Comparison of ENCODE assay signal across 10 cellular contexts in genomic region chr6:160028487-160029275, GRCh38. TPM values are rescaled to one million over a fixed set of nuclear protein-coding genes. Genes with fewer than 3 reads are reported as not detected.
DNase-seq lines count a peak whose midpoint lies in the region; ATAC-seq and TF ChIP-seq lines count a peak whose summit lies in the region.
"Had no signal": no experiment of that assay in that cellular context is flagged by ENCODE, and none has a peak within 500 bp of the region (broad histone marks: within the 10 kb centered on the region; RNA-seq: fewer than 3 reads in every experiment).

No MANE protein-coding gene starts in this region.

- no peak for DNase-seq in activated T-cell treated with anti-CD3 and anti-CD28 coated beads, Interleukin-2, amount 50 U/mL, for 4 hours
- no peak for DNase-seq in activated T-cell treated with anti-CD3 and anti-CD28 coated beads for 4 hours
- no peak for DNase-seq in choroid plexus epithelial cell (ENCODE audit: low read depth)
- DNase-seq in stimulated activated CD8-positive, alpha-beta memory T cell treated with anti-CD3 and anti-CD28 coated beads, Interleukin-4, amount 100 ng/mL, for 48 hours = peak; percentile 47
- DNase-seq in hypothalamus (lab: John Stamatoyannopoulos, UW) = no peak
- DNase-seq in GM23248 = no peak
- no peak for DNase-seq in cardiac septum (ENCODE audit: low spot score)
- DNase-seq: colonic mucosa, NCI-H446 treated with DMSO at 0.1 percent for 48 hours had no signal

- peak; percentile 45 for TF ChIP-seq CTCF in choroid plexus epithelial cell (conservative IDR thresholded peaks at IDR 0.05; ENCODE audit: low read depth, low read length)

- H3K36me3 ChIP-seq in GM23248 (ENCODE audit: low read depth) = no peaks in the 10 kb centered on the region; the same call in 1 of the 2 replicates

- H4K20me1 ChIP-seq in GM23248 (ENCODE audit: insufficient read depth) = no peaks in the 10 kb centered on the region

- H3K27me3 Mint-ChIP-seq in activated T-cell treated with anti-CD3 and anti-CD28 coated beads, Interleukin-2, amount 50 U/mL, for 4 hours (ENCODE audit: low read depth) = no peaks in the 10 kb centered on the region

- no peaks in the 10 kb centered on the region for H3K9me3 Mint-ChIP-seq in activated T-cell treated with anti-CD3 and anti-CD28 coated beads, Interleukin-2, amount 50 U/mL, for 4 hours

- H3K4me1 Mint-ChIP-seq in activated T-cell treated with anti-CD3 and anti-CD28 coated beads, Interleukin-2, amount 50 U/mL, for 4 hours (ENCODE audit: low read depth) = peaks cover 5% of the 10 kb centered on the region

- in situ Hi-C loops in GM23248 (cut with MboI) = no loop called here

- ATAC-seq in activated T-cell treated with anti-CD3 and anti-CD28 coated beads, Interleukin-2, amount 50 U/mL, for 4 hours = peak; percentile 37 to 59
- ATAC-seq in HG03457 (IDR thresholded peaks at IDR 0.05; ENCODE audit: unreplicated experiment) = peak; percentile 70

- H3K4me3 ChIP-seq in choroid plexus epithelial cell (ENCODE audit: low read depth, low read length) = no peak overlapping the region
- H3K4me3 ChIP-seq in GM23248 = no peak overlapping the region
- H3K4me3 ChIP-seq: colonic mucosa had no signal

- H3K4me2 ChIP-seq in GM23248 (ENCODE audit: unreplicated experiment) = no peak overlapping the region

- H3K9me2 ChIP-seq in GM23248 (ENCODE audit: insufficient read depth) = no peaks in the 10 kb centered on the region

- no peak overlapping the region for H2AFZ ChIP-seq in GM23248

- no peak overlapping the region for H3K9ac ChIP-seq in GM23248

- H3K27me3 ChIP-seq in GM23248 (replicated peaks; ENCODE audit: insufficient read depth) = no peaks in the 10 kb centered on the region
- H3K27me3 ChIP-seq: colonic mucosa had no signal

- 95 to 98% methylated on average over 8 of the region's 8 CpGs for WGBS in GM23248 (ENCODE audit: low coverage in 1 of 2, low lambda C conversion rate in 2 of 2, missing lambda C conversion rate in 2 of 2), 2 experiments

- H3K27ac ChIP-seq in GM23248 = no peak overlapping the region
- H3K27ac ChIP-seq: colonic mucosa had no signal

- peaks cover 58% of the 10 kb centered on the region for H3K36me3 Mint-ChIP-seq in activated T-cell treated with anti-CD3 and anti-CD28 coated beads, Interleukin-2, amount 50 U/mL, for 4 hours (ENCODE audit: insufficient read depth)

- no peaks in the 10 kb centered on the region for H3K79me2 ChIP-seq in GM23248 (ENCODE audit: insufficient read depth)

- H3K4me1 ChIP-seq in GM23248 (ENCODE audit: insufficient read depth) = peaks cover 18% of the 10 kb centered on the region
- H3K4me1 ChIP-seq: colonic mucosa had no signal

- intact Hi-C loops in cardiac septum (cut with DNase I) = loop anchor here (5.0 kb wide), 1 partner anchor 46 kb away; no protein-coding TSS in a partner anchor

- no peak overlapping the region for H3K4me3 Mint-ChIP-seq in activated T-cell treated with anti-CD3 and anti-CD28 coated beads, Interleukin-2, amount 50 U/mL, for 4 hours

- H3F3A ChIP-seq in GM23248 (ENCODE audit: insufficient read depth) = peaks cover 8% of the 10 kb centered on the region

- H3K9me3 ChIP-seq in GM23248 (ENCODE audit: low read depth) = no peaks in the 10 kb centered on the region
- H3K9me3 ChIP-seq: colonic mucosa had no signal

RNA-seq across cellular contexts. Expression of gene IGF2R, which starts 59.8 kb away (rescaled TPM):
- 10 to 100 TPM; 44.9 to 65.3 (median 58.2) TPM for total RNA-seq in activated T-cell treated with anti-CD3 and anti-CD28 coated beads, Interleukin-2, amount 50 U/mL, for 4 hours
- 30.9 TPM in 2 replicates for total RNA-seq in GM23248 (2014; rRNA removed; shearing (Covaris generic))
- polyA plus RNA-seq in GM23248 (2016; fragmentation: Nextera tagmentation; extraction: Ambion mirVana) = 8.1 and 8.8 TPM in 2 replicates
- total RNA-seq in cardiac septum = 54.6 TPM
